ENCODE assay signal across 8 cellular contexts in genomic region chr3:191328963-191329653, GRCh38. TPM values are rescaled to one million over a fixed set of nuclear protein-coding genes. Genes with fewer than 3 reads are reported as not detected.
A peak's percentile ranks its signal among the peaks of the same experiment; 100 is the strongest.
DNase-seq lines count a peak whose midpoint lies in the region; ATAC-seq and TF ChIP-seq lines count a peak whose summit lies in the region.

CCDC50 (plus strand) TSS chr3:191329394; CDS start chr3:191329675, 281 bp downstream.

- H3K36me3 ChIP-seq in H7 (replicated peaks; ENCODE audit: control insufficient read depth, insufficient read depth, low read length), result no peaks in the 10 kb centered on the region
- H3K36me3 ChIP-seq in RWPE2 (ENCODE audit: low read depth), result 0 out of 2 replicates have a peak, but pooled peaks cover 7% of the 10 kb centered on the region

- H3K4me1 Mint-ChIP-seq in activated naive CD8-positive, alpha-beta T cell treated with anti-CD3 and anti-CD28 coated beads for 36 hours, result peaks cover 7% of the 10 kb centered on the region

- peak; percentile 64 for ATAC-seq in RWPE2 (ENCODE audit: low read depth)

- TF ChIP-seq CTCF in LNCaP clone FGC (IDR thresholded peaks at IDR 0.05; ENCODE audit: control insufficient read depth, extremely low read depth, insufficient read depth) (no peak), RWPE2 (IDR thresholded peaks at IDR 0.05; ENCODE audit: poor library complexity, severe bottlenecking) (peak; percentile 9)

- peaks cover 57% of the 10 kb centered on the region for H3K27me3 Mint-ChIP-seq in activated naive CD8-positive, alpha-beta T cell treated with anti-CD3 and anti-CD28 coated beads for 36 hours

- peak within 1 kb of the TSS; percentile 42 for H3K27ac Mint-ChIP-seq in activated naive CD8-positive, alpha-beta T cell treated with anti-CD3 and anti-CD28 coated beads for 36 hours

- H3K9me3 ChIP-seq in RWPE2 (ENCODE audit: severe bottlenecking), result no peaks in the 10 kb centered on the region

- H3K4me3 ChIP-seq in GM08714 (ENCODE audit: low read length) (peak within 1 kb of the TSS; percentile 95), H7 (ENCODE audit: insufficient read depth, low read depth, low read length) (peak within 1 kb of the TSS; percentile 78), LNCaP clone FGC (ENCODE audit: low read depth, low read length) (peak within 1 kb of the TSS; percentile 79), RWPE2 (ENCODE audit: severe bottlenecking) (peak within 1 kb of the TSS; percentile 86)

- peak within 1 kb of the TSS; percentile 67 for H3K4me3 Mint-ChIP-seq in activated naive CD8-positive, alpha-beta T cell treated with anti-CD3 and anti-CD28 coated beads for 36 hours

- no peaks in the 10 kb centered on the region for H3K36me3 Mint-ChIP-seq in activated naive CD8-positive, alpha-beta T cell treated with anti-CD3 and anti-CD28 coated beads for 36 hours

- H3K4me1 ChIP-seq in RWPE2 (ENCODE audit: insufficient read depth, poor library complexity, severe bottlenecking), result peaks cover 17% of the 10 kb centered on the region

- DNase-seq in H7 (peak; percentile 90), LNCaP clone FGC (ENCODE audit: low read depth) (no peak), RWPE2 (ENCODE audit: low spot score) (peak; percentile 82), glomerular visceral epithelial cell (ENCODE audit: extremely low spot score) (peak; percentile 80), nucleus accumbens (lab: John Stamatoyannopoulos, UW) (peak in 54 of 56 donors; percentile 16 to 84 (median 64)), middle frontal gyrus (ENCODE audit: extremely low spot score, low spot score) (no peak)
- DNase-seq in activated naive CD8-positive, alpha-beta T cell treated with anti-CD3 and anti-CD28 coated beads for 36 hours, result peak; percentile 36

- peak within 1 kb of the TSS; percentile 82 for H3K27ac ChIP-seq in RWPE2 (ENCODE audit: poor library complexity, severe bottlenecking)

- H3K27me3 ChIP-seq in H7 (ENCODE audit: control insufficient read depth, insufficient read depth, low read length) (peaks cover 12% of the 10 kb centered on the region), RWPE2 (ENCODE audit: insufficient read depth, poor library complexity, severe bottlenecking) (no peaks in the 10 kb centered on the region)

- no peaks in the 10 kb centered on the region for H3K9me3 Mint-ChIP-seq in activated naive CD8-positive, alpha-beta T cell treated with anti-CD3 and anti-CD28 coated beads for 36 hours

RNA-seq across cellular contexts. Expression of gene CCDC50, which starts in this region (rescaled TPM):
- 23.9 and 38.9 TPM in 2 replicates for total RNA-seq in H7 (2014; rRNA removed; shearing (Covaris generic))
- total RNA-seq in activated naive CD8-positive, alpha-beta T cell treated with anti-CD3 and anti-CD28 coated beads for 36 hours, result 1 to 10 TPM; 4.7 to 4.9 TPM

Comparison
In these comparisons a context has a peak if more than half of its experiments do, and no peak if none do; other contexts are left out.
1. DNase-seq: peak in H7 (single experiment), RWPE2 (single experiment), activated naive CD8-positive, alpha-beta T cell treated with anti-CD3 and anti-CD28 coated beads for 36 hours (single experiment), glomerular visceral epithelial cell (single experiment) and nucleus accumbens (54 of 56); none in LNCaP clone FGC (single experiment) and middle frontal gyrus (single experiment).
2. Peak in every context shown above with its lines, with median percentiles within 50 percentile points of each other: H3K4me3 ChIP-seq.